33 cellular contexts compared by ENCODE assay signal in genomic region chr17:33229499-33229898, GRCh38.
"Had no signal": no experiment of that assay in that cellular context is flagged by ENCODE, and none has a peak within 500 bp of the region (broad histone marks: within the 10 kb centered on the region; RNA-seq: fewer than 3 reads in every experiment).

No MANE protein-coding gene starts in this region.

- H3K27ac Mint-ChIP-seq: activated B cell treated with CpG ODN at 0.5 μM for 24 hours; activated CD8-positive, alpha-beta T cell treated with anti-CD3 and anti-CD28 coated beads for 36 hours; activated naive CD8-positive, alpha-beta T cell; activated T-helper 17 cell treated with anti-CD3 and anti-CD28 coated beads, Interleukin-2, amount 50 U/mL, for 72 hours; brain; T-helper 2 cell treated with Interferon-gamma antibody and Interleukin-4, amounts not matched to agents 5 μg/mL and 100 μg/mL, for 36 hours had no signal

- H3K9me3 Mint-ChIP-seq: activated B cell treated with CpG ODN at 0.5 μM for 24 hours; activated CD8-positive, alpha-beta T cell treated with anti-CD3 and anti-CD28 coated beads for 36 hours; activated T-cell treated with anti-CD3 and anti-CD28 coated beads, Interleukin-2, amount 50 U/mL, for 4 hours; activated T-helper 17 cell treated with anti-CD3 and anti-CD28 coated beads, Interleukin-2, amount 50 U/mL, for 72 hours; brain; T-helper 2 cell treated with Interferon-gamma antibody and Interleukin-4, amounts not matched to agents 5 μg/mL and 100 μg/mL, for 36 hours had no signal

- H3K27ac ChIP-seq: breast epithelium, cardiac muscle cell, colonic mucosa, dorsolateral prefrontal cortex, gastrocnemius medialis, heart right ventricle, WERI-Rb-1 had no signal

- H3K9me3 ChIP-seq: breast epithelium, colonic mucosa, gastrocnemius medialis, heart right ventricle had no signal

- DNase-seq: activated B cell treated with CpG ODN at 0.5 μM for 24 hours; activated CD4-positive, alpha-beta T cell treated with anti-CD3 and anti-CD28 coated beads for 48 hours; activated CD4-positive, alpha-beta T cell treated with anti-CD3 and anti-CD28 coated beads, Interleukin-2, amount 50 U/mL, for 1 hour; activated CD4-positive, alpha-beta T cell treated with anti-CD3 and anti-CD28 coated beads, Interleukin-2, amount 50 U/mL, for 48 hours; activated CD8-positive, alpha-beta memory T cell treated with anti-CD3 and anti-CD28 coated beads for 24 hours; activated CD8-positive, alpha-beta T cell treated with anti-CD3 and anti-CD28 coated beads for 36 hours; activated effector memory CD4-positive, alpha-beta T cell treated with Interleukin-2 at 50 U/mL for 16 hours; activated gamma-delta T cell treated with Interleukin-2 at 50 U/mL for 16 hours; activated naive CD4-positive, alpha-beta T cell treated with anti-CD3 and anti-CD28 coated beads, Interleukin-2, amount 50 U/mL, for 16 hours; activated naive CD4-positive, alpha-beta T cell treated with Interleukin-2 at 50 U/mL for 16 hours; activated T-cell treated with anti-CD3 and anti-CD28 coated beads, Interleukin-2, amount 50 U/mL, for 4 hours; amygdala; aorta; central memory CD4-positive, alpha-beta T cell; cerebellar nuclear complex; colonic mucosa; dorsolateral prefrontal cortex; effector memory CD4-positive, alpha-beta T cell; foreskin fibroblast; gastrocnemius medialis; heart right ventricle; T-helper 1 cell; T-helper 17 cell; T1000; WERI-Rb-1 had no signal

- H3K4me3 Mint-ChIP-seq: activated B cell treated with CpG ODN at 0.5 μM for 24 hours; activated CD8-positive, alpha-beta T cell treated with anti-CD3 and anti-CD28 coated beads for 36 hours; activated naive CD8-positive, alpha-beta T cell; activated T-cell treated with anti-CD3 and anti-CD28 coated beads, Interleukin-2, amount 50 U/mL, for 4 hours; activated T-helper 17 cell treated with anti-CD3 and anti-CD28 coated beads, Interleukin-2, amount 50 U/mL, for 72 hours; brain; T-helper 17 cell; T-helper 2 cell treated with Interferon-gamma antibody and Interleukin-4, amounts not matched to agents 5 μg/mL and 100 μg/mL, for 36 hours had no signal

- ATAC-seq: activated CD4-positive, CD25-positive, alpha-beta regulatory T cell treated with anti-CD3 and anti-CD28 coated beads, Interleukin-2, amount 50 U/mL, for 24 hours; activated CD8-positive, alpha-beta T cell treated with anti-CD3 and anti-CD28 coated beads for 36 hours; activated T-cell treated with anti-CD3 and anti-CD28 coated beads, Interleukin-2, amount 50 U/mL, for 4 hours; activated T-helper 17 cell treated with anti-CD3 and anti-CD28 coated beads, Interleukin-2, amount 50 U/mL, for 72 hours; esophagus mucosa; gastrocnemius medialis; heart right ventricle; T-helper 17 cell had no signal

- H3K4me1 ChIP-seq: breast epithelium, colonic mucosa, gastrocnemius medialis had no signal

- H3K4me1 Mint-ChIP-seq: activated B cell treated with CpG ODN at 0.5 μM for 24 hours had no signal

- H3K4me3 ChIP-seq: breast epithelium, cardiac muscle cell, colonic mucosa, dorsolateral prefrontal cortex, gastrocnemius medialis, heart right ventricle had no signal

- H3K27me3 ChIP-seq: breast epithelium, cardiac muscle cell, colonic mucosa had no signal

- H3K27me3 Mint-ChIP-seq: activated CD8-positive, alpha-beta T cell treated with anti-CD3 and anti-CD28 coated beads for 36 hours; activated naive CD8-positive, alpha-beta T cell; activated T-helper 17 cell treated with anti-CD3 and anti-CD28 coated beads, Interleukin-2, amount 50 U/mL, for 72 hours had no signal

- H3K36me3 ChIP-seq: breast epithelium, cardiac muscle cell, colonic mucosa, gastrocnemius medialis, heart right ventricle, WERI-Rb-1 had no signal

- H3K36me3 Mint-ChIP-seq: activated naive CD8-positive, alpha-beta T cell; brain had no signal
